12 cellular contexts compared by ENCODE assay signal in genomic region chr1:28282426-28283407, GRCh38. TPM values are rescaled to one million over a fixed set of nuclear protein-coding genes. Genes with fewer than 3 reads are reported as not detected.
DNase-seq lines count a peak whose midpoint lies in the region; ATAC-seq and TF ChIP-seq lines count a peak whose summit lies in the region.
"Had no signal": no experiment of that assay in that cellular context is flagged by ENCODE, and none has a peak within 500 bp of the region (broad histone marks: within the 10 kb centered on the region; RNA-seq: fewer than 3 reads in every experiment).

No MANE protein-coding gene starts in this region.

- POLR2A ChIA-PET in Caco-2 (lab: Charles Lee) (no interaction called here), IMR-90 (lab: Charles Lee; ENCODE audit: unreplicated experiment) (no interaction called here)
- POLR2A ChIA-PET in activated CD8-positive, alpha-beta T cell treated with anti-CD3 and anti-CD28 coated beads for 36 hours (lab: Charles Lee): interaction anchor here (2.6 kb wide), 1 partner anchor 22 kb away, joined by 8 read pairs; no protein-coding TSS in a partner anchor

- H3K23ac ChIP-seq in IMR-90 (ENCODE audit: low read depth, low read length) (no peak overlapping the region), mesenchymal stem cell (ENCODE audit: low read length in 2 of 2) (no peak overlapping the region)

- BruUV-seq in Caco-2 (replicated peaks; lab: Mats Ljungman, UMichigan): no TSS peak
- no TSS peak for BruUV-seq in IMR-90 (replicated peaks; lab: Mats Ljungman, UMichigan)

- H2BK15ac ChIP-seq in IMR-90 (ENCODE audit: low read depth, low read length) (no peak overlapping the region), mesenchymal stem cell (ENCODE audit: low read depth, poor library complexity, severe bottlenecking) (no peak overlapping the region)

- peak overlapping the region in 1 of 2 experiments; percentile 21 for H2BK12ac ChIP-seq in mesenchymal stem cell (ENCODE audit: low read length in 2 of 2)

- H3K4me3 Mint-ChIP-seq in Caco-2 (ENCODE audit: unreplicated experiment): no peak overlapping the region
- no peak overlapping the region for H3K4me3 Mint-ChIP-seq in activated CD8-positive, alpha-beta T cell treated with anti-CD3 and anti-CD28 coated beads for 36 hours
- H3K4me3 Mint-ChIP-seq: HFFc6 had no signal

- no peaks in the 10 kb centered on the region for H3K4me1 Mint-ChIP-seq in Caco-2 (ENCODE audit: low read depth, unreplicated experiment)
- H3K4me1 Mint-ChIP-seq in activated CD8-positive, alpha-beta T cell treated with anti-CD3 and anti-CD28 coated beads for 36 hours (ENCODE audit: low read depth): no peaks in the 10 kb centered on the region

- H3K79me1 ChIP-seq in IMR-90 (ENCODE audit: low read depth in 1 of 2, low read length in 2 of 2) (peaks cover 11 to 45% of the 10 kb centered on the region in 2 experiments), mesenchymal stem cell (replicated peaks; ENCODE audit: low read length, poor library complexity, severe bottlenecking) (peaks cover 17% of the 10 kb centered on the region)

- H2AFZ ChIP-seq in IMR-90 (replicated peaks; ENCODE audit: low read length, poor library complexity) (no peak overlapping the region), mesenchymal stem cell (ENCODE audit: low read depth, low read length) (no peak overlapping the region)

- H3K9me3 ChIP-seq in Caco-2 (no peaks in the 10 kb centered on the region), IMR-90 (ENCODE audit: control insufficient read depth, insufficient read depth, low read length) (no peaks in the 10 kb centered on the region), liver (ENCODE audit: control insufficient read depth in 4 of 4, low read length in 3 of 4) (no peaks in the 10 kb centered on the region), mesenchymal stem cell (ENCODE audit: control insufficient read depth, low read length) (no peaks in the 10 kb centered on the region)
- H3K9me3 ChIP-seq: prostate gland had no signal

- no peaks in the 10 kb centered on the region for H3K27me3 Mint-ChIP-seq in Caco-2 (ENCODE audit: insufficient read depth, unreplicated experiment)
- H3K27me3 Mint-ChIP-seq in activated CD8-positive, alpha-beta T cell treated with anti-CD3 and anti-CD28 coated beads for 36 hours: no peaks in the 10 kb centered on the region

- peaks cover 56% of the 10 kb centered on the region for H3K36me3 Mint-ChIP-seq in Caco-2 (ENCODE audit: insufficient read depth, unreplicated experiment)
- peaks cover 20% of the 10 kb centered on the region for H3K36me3 Mint-ChIP-seq in activated CD8-positive, alpha-beta T cell treated with anti-CD3 and anti-CD28 coated beads for 36 hours (ENCODE audit: low read depth)

- no peak overlapping the region for H3K14ac ChIP-seq in IMR-90 (replicated peaks; ENCODE audit: low read depth, low read length)
- H3K14ac ChIP-seq in mesenchymal stem cell (ENCODE audit: low read length in 2 of 2): no peak overlapping the region

- dilution Hi-C loops in IMR-90 (cut with HindIII; ENCODE audit: low sequenced_read_pairs, unreplicated experiment): no loop called here

- peaks cover 15% of the 10 kb centered on the region for H3K9me1 ChIP-seq in IMR-90 (ENCODE audit: insufficient read depth, low read length)

- no peak overlapping the region for H2AK9ac ChIP-seq in IMR-90 (replicated peaks; ENCODE audit: low read depth, low read length, poor library complexity)

- 89% methylated on average over 6 of the region's 14 CpGs; no CpG with 5 or more reads in 1 of the 2 experiments for WGBS in IMR-90 (ENCODE audit: extremely low coverage in 2 of 2, insufficient read length in 1 of 2), 2 experiments
- 55% methylated on average over 14 of the region's 14 CpGs for WGBS in liver
- WGBS in mesenchymal stem cell: 97% methylated on average over 12 of the region's 14 CpGs

- TF ChIP-seq POLR2A in IMR-90 (IDR thresholded peaks at IDR 0.05; ENCODE audit: low read depth, low read length): no peak

- H3K36me3 ChIP-seq in Caco-2 (ENCODE audit: control insufficient read depth, insufficient read depth, low read length) (no peaks in the 10 kb centered on the region), IMR-90 (ENCODE audit: control insufficient read depth, insufficient read depth, low read length) (peaks cover 50% of the 10 kb centered on the region), liver (ENCODE audit: control insufficient read depth in 4 of 4, insufficient read depth in 3 of 4, low read depth in 1 of 4, low read length in 3 of 4) (peaks cover 6 to 23% (median 16%) of the 10 kb centered on the region in 4 donors), mesenchymal stem cell (ENCODE audit: control insufficient read depth in 1 of 2, insufficient read depth in 2 of 2, low read depth in 1 of 2, low read length in 2 of 2) (peaks cover 54 to 62% of the 10 kb centered on the region in 2 experiments)

- in situ Hi-C loops in IMR-90 (cut with MboI; ENCODE audit: low sequenced_read_pairs): no loop called here

- no peak for TF ChIP-seq CTCF in Caco-2 (IDR thresholded peaks at IDR 0.05; ENCODE audit: insufficient read depth in 1 of 2, low read depth in 1 of 2, low read length in 1 of 2, severe bottlenecking in 1 of 2, unreplicated experiment in 1 of 2)
- no peak for TF ChIP-seq CTCF in IMR-90 (conservative IDR thresholded peaks at IDR 0.05; ENCODE audit: low read depth, low read length)
- TF ChIP-seq CTCF in activated CD8-positive, alpha-beta T cell treated with anti-CD3 and anti-CD28 coated beads for 36 hours (IDR thresholded peaks at IDR 0.05): no peak
- TF ChIP-seq CTCF in liver (IDR thresholded peaks at IDR 0.05; ENCODE audit: low read depth, low read length, missing input control): no peak

- no peaks in the 10 kb centered on the region for H3K9me3 Mint-ChIP-seq in Caco-2 (ENCODE audit: unreplicated experiment)
- H3K9me3 Mint-ChIP-seq in activated CD8-positive, alpha-beta T cell treated with anti-CD3 and anti-CD28 coated beads for 36 hours: no peaks in the 10 kb centered on the region
- H3K9me3 Mint-ChIP-seq: HFFc6 had no signal

- no peak overlapping the region for H3K27ac ChIP-seq in IMR-90 (ENCODE audit: insufficient read depth, low read length)
- H3K27ac ChIP-seq in liver (ENCODE audit: low read depth in 1 of 2, low read length in 2 of 2): peak overlapping the region; percentile 79 to 83
- no peak overlapping the region for H3K27ac ChIP-seq in mesenchymal stem cell (ENCODE audit: low read length, poor library complexity, severe bottlenecking)
- H3K27ac ChIP-seq: prostate gland had no signal

- no peak overlapping the region for H4K5ac ChIP-seq in IMR-90 (ENCODE audit: low read depth, low read length)

- CTCF ChIA-PET in Caco-2 (lab: Charles Lee): no interaction called here
- CTCF ChIA-PET in IMR-90 (lab: Yijun Ruan, JAX): no interaction called here
- CTCF ChIA-PET in activated CD8-positive, alpha-beta T cell treated with anti-CD3 and anti-CD28 coated beads for 36 hours (lab: Charles Lee): no interaction called here

- peaks cover 34% of the 10 kb centered on the region for H4K20me1 ChIP-seq in IMR-90 (ENCODE audit: insufficient read depth, low read length)

- H4K91ac ChIP-seq in IMR-90 (ENCODE audit: insufficient read depth, low read depth, low read length): no peak overlapping the region
- H4K91ac ChIP-seq in mesenchymal stem cell (ENCODE audit: low read length): no peak overlapping the region

- no peak overlapping the region for H2BK20ac ChIP-seq in IMR-90 (ENCODE audit: low read depth, low read length)

- no peak overlapping the region for H3K56ac ChIP-seq in IMR-90 (ENCODE audit: extremely low read depth, insufficient read depth, low read length)

- intact Hi-C loops in Caco-2 (cut with micrococcal nuclease; ENCODE audit: unreplicated experiment) (no loop called here), IMR-90 (cut with micrococcal nuclease) (no loop called here)
- intact Hi-C loops in activated CD8-positive, alpha-beta T cell treated with anti-CD3 and anti-CD28 coated beads for 36 hours (cut with micrococcal nuclease): no loop called here

- H3K4me1 ChIP-seq in Caco-2: no peaks in the 10 kb centered on the region
- no peaks in the 10 kb centered on the region for H3K4me1 ChIP-seq in IMR-90 (ENCODE audit: control insufficient read depth, insufficient read depth, low read length)
- peaks cover 22 to 58% (median 40%) of the 10 kb centered on the region in 4 donors for H3K4me1 ChIP-seq in liver (ENCODE audit: control insufficient read depth in 4 of 4, insufficient read depth in 4 of 4, low read length in 3 of 4)
- H3K4me1 ChIP-seq in mesenchymal stem cell (ENCODE audit: control insufficient read depth, insufficient read depth, low read depth, low read length): peaks cover 4% of the 10 kb centered on the region
- H3K4me1 ChIP-seq: prostate gland had no signal

- no peak for DNase-seq in Caco-2
- no peak for DNase-seq in IMR-90
- no peak for DNase-seq in activated CD8-positive, alpha-beta T cell treated with anti-CD3 and anti-CD28 coated beads for 36 hours
- DNase-seq in NCI-H187 treated with DMSO at 0.1 percent for 48 hours (lab: John Stamatoyannopoulos, UW): no peak
- DNase-seq in mesenchymal stem cell: no peak
- DNase-seq: C1 segment of cervical spinal cord, HFFc6, NCI-H2029, SHP77 had no signal

- H3K27me3 ChIP-seq in Caco-2 (replicated peaks; ENCODE audit: control insufficient read depth, insufficient read depth, low read length) (no peaks in the 10 kb centered on the region), IMR-90 (ENCODE audit: control insufficient read depth, insufficient read depth, low read length) (no peaks in the 10 kb centered on the region), liver (ENCODE audit: control insufficient read depth in 4 of 4, insufficient read depth in 4 of 4, low read length in 3 of 4) (no peaks in the 10 kb centered on the region), mesenchymal stem cell (ENCODE audit: control insufficient read depth in 1 of 2, insufficient read depth in 1 of 2, low read length in 2 of 2) (no peaks in the 10 kb centered on the region)

- H3K4me3 ChIP-seq in Caco-2 (ENCODE audit: low read depth, low read length): no peak overlapping the region
- no peak overlapping the region for H3K4me3 ChIP-seq in IMR-90 (ENCODE audit: insufficient read depth, low read depth, low read length)
- H3K4me3 ChIP-seq in liver (ENCODE audit: low read depth in 1 of 3, low read length in 3 of 3): no peak overlapping the region
- H3K4me3 ChIP-seq in mesenchymal stem cell (ENCODE audit: insufficient read depth in 1 of 2, low read depth in 1 of 2, low read length in 2 of 2): no peak overlapping the region
- H3K4me3 ChIP-seq: prostate gland had no signal

- no peak overlapping the region for H3K9ac ChIP-seq in IMR-90 (ENCODE audit: low read depth, low read length)
- H3K9ac ChIP-seq in liver (ENCODE audit: low read depth in 1 of 2, low read length in 2 of 2): no peak overlapping the region
- H3K9ac ChIP-seq in mesenchymal stem cell (ENCODE audit: low read length): no peak overlapping the region

- H4K8ac ChIP-seq in IMR-90 (ENCODE audit: low read depth in 2 of 2, low read length in 2 of 2) (no peak overlapping the region), mesenchymal stem cell (ENCODE audit: low read length) (no peak overlapping the region)

- H2BK5ac ChIP-seq in IMR-90 (ENCODE audit: low read depth, low read length, poor library complexity, severe bottlenecking) (no peak overlapping the region), mesenchymal stem cell (ENCODE audit: low read depth, low read length, poor library complexity, severe bottlenecking) (no peak overlapping the region)

- TF ChIP-seq RAD21 in IMR-90 (IDR thresholded peaks at IDR 0.05; ENCODE audit: low read length) (no peak), liver (IDR thresholded peaks at IDR 0.05) (peak; percentile 48 to 61)

- no peak overlapping the region for H2AK5ac ChIP-seq in IMR-90 (ENCODE audit: low read depth, low read length)
- H2AK5ac ChIP-seq in mesenchymal stem cell (ENCODE audit: low read length, severe bottlenecking): no peak overlapping the region

- H2BK120ac ChIP-seq in IMR-90 (ENCODE audit: low read depth, low read length) (no peak overlapping the region), mesenchymal stem cell (ENCODE audit: low read depth, low read length) (no peak overlapping the region)

- no peak overlapping the region for H3K4ac ChIP-seq in IMR-90 (ENCODE audit: low read depth, low read length)
- H3K4ac ChIP-seq in mesenchymal stem cell (ENCODE audit: low read depth in 1 of 2, low read length in 2 of 2): no peak overlapping the region

- H3K27ac Mint-ChIP-seq in Caco-2 (ENCODE audit: unreplicated experiment): peak overlapping the region; percentile 57
- H3K27ac Mint-ChIP-seq in activated CD8-positive, alpha-beta T cell treated with anti-CD3 and anti-CD28 coated beads for 36 hours: peak overlapping the region; percentile 16
- H3K27ac Mint-ChIP-seq: HFFc6 had no signal

- H3K4me2 ChIP-seq in IMR-90 (ENCODE audit: low read depth, low read length): no peak overlapping the region
- H3K4me2 ChIP-seq in mesenchymal stem cell (ENCODE audit: low read length, poor library complexity, severe bottlenecking): no peak overlapping the region

- H3K18ac ChIP-seq in IMR-90 (ENCODE audit: low read depth, low read length): no peak overlapping the region
- H3K18ac ChIP-seq in mesenchymal stem cell (ENCODE audit: low read depth in 1 of 2, low read length in 2 of 2): no peak overlapping the region

- ATAC-seq in IMR-90 (ENCODE audit: low read depth) (no peak), SK-N-SH treated with all-trans-retinoic acid at 6 μM for 48 hours (no peak)
- no peak for ATAC-seq in activated CD8-positive, alpha-beta T cell treated with anti-CD3 and anti-CD28 coated beads for 36 hours

RNA-seq across cellular contexts. Expression of gene SESN2, which starts 23.4 kb away (rescaled TPM):
- total RNA-seq in Caco-2 (2022) (33.2 and 34.5 TPM in 2 replicates), IMR-90 (2012; rRNA removed) (8.1 and 10.2 TPM in 2 replicates), liver (10 to 100 TPM in 1 of 2 donors, 1 to 10 TPM in 1; 5.5 to 10.6 TPM)
- polyA plus RNA-seq in IMR-90 (2012; rRNA removed) (20.9 and 21.7 TPM in 2 replicates), liver (10 to 100 TPM; 10.7 to 13.0 TPM)
- 12.0 and 27.8 TPM in 2 replicates for polyA plus RNA-seq in IMR-90 (2012; cell fraction: cytosol; rRNA removed)
- 32.4 and 50.9 TPM in 2 replicates for polyA plus RNA-seq in IMR-90 (2012; cell fraction: nucleus; rRNA removed; ENCODE audit: low replicate concordance)
- total RNA-seq in activated CD8-positive, alpha-beta T cell treated with anti-CD3 and anti-CD28 coated beads for 36 hours: 10 to 100 TPM; 26.0 to 27.4 TPM
- polyA plus RNA-seq in mesenchymal stem cell (2013, experiment 1 of 2): 29.9 TPM
- polyA plus RNA-seq in mesenchymal stem cell (2013, experiment 2 of 2): 29.1 TPM

RNA-seq across cellular contexts. Expression of gene MED18, which starts 46.1 kb away (rescaled TPM):
- total RNA-seq in Caco-2 (2022) (7.3 and 9.0 TPM in 2 replicates), IMR-90 (2012; rRNA removed) (28.9 and 32.8 TPM in 2 replicates), liver (10 to 100 TPM; 13.0 to 18.5 TPM)
- polyA plus RNA-seq in IMR-90 (2012; rRNA removed) (12.2 and 12.9 TPM in 2 replicates), liver (10 to 100 TPM in 1 of 2 donors, 1 to 10 TPM in 1; 7.4 to 10.9 TPM)
- polyA plus RNA-seq in IMR-90 (2012; cell fraction: cytosol; rRNA removed): 8.0 and 8.7 TPM in 2 replicates
- polyA plus RNA-seq in IMR-90 (2012; cell fraction: nucleus; rRNA removed; ENCODE audit: low replicate concordance): 3.9 and 6.0 TPM in 2 replicates
- 10 to 100 TPM; 14.9 to 18.9 TPM for total RNA-seq in activated CD8-positive, alpha-beta T cell treated with anti-CD3 and anti-CD28 coated beads for 36 hours
- 7.1 TPM for polyA plus RNA-seq in mesenchymal stem cell (2013, experiment 1 of 2)
- polyA plus RNA-seq in mesenchymal stem cell (2013, experiment 2 of 2): 6.7 TPM

RNA-seq across cellular contexts. Expression of gene ATP5IF1, which starts 46.8 kb away (rescaled TPM):
- total RNA-seq in Caco-2 (2022) (126 and 130 TPM in 2 replicates), IMR-90 (2012; rRNA removed) (33.7 and 120 TPM in 2 replicates), liver (100 to 1,000 TPM; 136 to 154 TPM)
- polyA plus RNA-seq in IMR-90 (2012; rRNA removed) (105 and 143 TPM in 2 replicates), liver (100 to 1,000 TPM; 181 to 456 TPM)
- polyA plus RNA-seq in IMR-90 (2012; cell fraction: cytosol; rRNA removed): 291 and 630 TPM in 2 replicates
- 54.6 and 152 TPM in 2 replicates for polyA plus RNA-seq in IMR-90 (2012; cell fraction: nucleus; rRNA removed; ENCODE audit: low replicate concordance)
- total RNA-seq in activated CD8-positive, alpha-beta T cell treated with anti-CD3 and anti-CD28 coated beads for 36 hours: 100 to 1,000 TPM; 169 to 170 TPM
- polyA plus RNA-seq in mesenchymal stem cell (2013, experiment 1 of 2): 410 TPM
- 423 TPM for polyA plus RNA-seq in mesenchymal stem cell (2013, experiment 2 of 2)

RNA-seq across cellular contexts. Expression of gene DNAJC8, which starts 49.9 kb away (rescaled TPM):
- total RNA-seq in Caco-2 (2022): 67.3 and 69.4 TPM in 2 replicates
- 53.6 and 70.5 TPM in 2 replicates for total RNA-seq in IMR-90 (2012; rRNA removed)
- polyA plus RNA-seq in IMR-90 (2012; rRNA removed): 77.0 and 81.0 TPM in 2 replicates
- 16.8 and 33.3 TPM in 2 replicates for polyA plus RNA-seq in IMR-90 (2012; cell fraction: cytosol; rRNA removed)
- 9.8 and 42.2 TPM in 2 replicates for polyA plus RNA-seq in IMR-90 (2012; cell fraction: nucleus; rRNA removed; ENCODE audit: low replicate concordance)
- 100 to 1,000 TPM; 103 to 105 TPM for total RNA-seq in activated CD8-positive, alpha-beta T cell treated with anti-CD3 and anti-CD28 coated beads for 36 hours
- 10 to 100 TPM; 14.9 to 23.9 TPM for total RNA-seq in liver
- polyA plus RNA-seq in liver: 10 to 100 TPM; 26.5 to 38.6 TPM
- polyA plus RNA-seq in mesenchymal stem cell (2013, experiment 1 of 2): 128 TPM
- polyA plus RNA-seq in mesenchymal stem cell (2013, experiment 2 of 2): 125 TPM

Comparison
In these comparisons a context has a peak if more than half of its experiments do, and no peak if none do; other contexts are left out.
1. H3K27ac ChIP-seq: peak in liver (2 of 2); none in IMR-90 (single experiment) and mesenchymal stem cell (single experiment).